Comparison of ENCODE assay signal across 8 cellular contexts in the genomic region with DNA sequence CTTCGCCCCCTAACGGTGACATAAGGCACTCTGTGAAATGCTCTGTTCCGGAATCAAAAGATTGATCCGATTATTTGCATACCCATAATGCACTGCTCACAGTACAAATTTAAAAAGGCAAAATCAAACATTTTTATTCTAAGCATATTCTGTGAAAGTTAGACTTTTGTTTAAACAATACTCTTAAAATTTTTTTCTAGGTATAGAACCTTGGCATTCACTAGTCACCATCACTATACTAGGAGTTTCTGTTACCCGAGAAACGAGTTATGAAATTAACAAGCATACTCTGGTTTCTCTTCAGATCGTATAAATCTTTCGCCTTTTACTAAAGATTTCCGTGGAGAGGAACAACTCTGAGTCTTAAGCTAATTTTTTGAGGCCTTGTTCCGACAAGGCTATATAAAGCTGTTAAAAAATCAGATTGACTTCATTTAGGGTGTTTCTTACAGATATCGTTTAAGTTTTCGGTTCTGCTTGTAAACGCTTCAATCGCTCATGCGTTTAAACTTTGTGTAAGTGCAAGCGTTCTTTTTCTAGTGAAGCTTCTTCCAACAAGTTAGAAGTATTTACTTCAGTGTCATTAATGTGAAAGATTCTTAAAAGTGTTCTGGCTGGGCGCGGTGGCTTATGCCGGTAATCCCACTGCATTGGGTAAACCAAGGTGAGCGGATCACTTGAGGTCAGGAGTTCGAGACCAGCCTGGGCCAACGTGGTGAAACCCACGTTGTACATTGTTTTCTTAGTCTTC. TPM values are rescaled to one million over a fixed set of nuclear protein-coding genes. Genes with fewer than 3 reads are reported as not detected.
DNase-seq lines count a peak whose midpoint lies in the region; ATAC-seq, FAIRE-seq and TF ChIP-seq lines count a peak whose summit lies in the region.

TSS of gene RNU5B-1 (plus strand) at position 285 of the 751 bp plus-strand sequence.

- H3K9me3 Mint-ChIP-seq in activated B cell treated with CpG ODN at 0.5 μM for 24 hours = no peaks in the 10 kb centered on the region

- intact Hi-C loops in activated B cell treated with CpG ODN at 0.5 μM for 24 hours (cut with micrococcal nuclease) = loop anchor here (1.0 to 10.0 kb wide), 11 partner anchors 8 to 1200 kb away; partner anchors contain the start of genes CLPX, DIS3L, MTFMT and PARP16
- intact Hi-C loops in kidney (cut with DNase I) = no loop called here

- no peaks in the 10 kb centered on the region for H3K36me3 ChIP-seq in kidney (ENCODE audit: control insufficient read depth in 1 of 2, insufficient read depth in 2 of 2, low read length in 2 of 2)

- ATAC-seq in GM18868 (IDR thresholded peaks at IDR 0.05; ENCODE audit: unreplicated experiment) (peak; percentile 48), HG03108 (IDR thresholded peaks at IDR 0.05; ENCODE audit: unreplicated experiment) (peak; percentile 59), activated B cell treated with CpG ODN at 0.5 μM for 24 hours (ENCODE audit: low read depth) (peak; percentile 78)

- no peaks in the 10 kb centered on the region for H3K9me3 ChIP-seq in kidney (ENCODE audit: control insufficient read depth in 1 of 2, low read length in 2 of 2)

- peak within 1 kb of the TSS; percentile 77 to 79 for H3K9ac ChIP-seq in kidney (ENCODE audit: low read length in 2 of 2)

- POLR2A ChIA-PET in activated B cell treated with CpG ODN at 0.5 μM for 24 hours (lab: Charles Lee) = interaction anchor here (0.6 to 3.5 kb wide), 50 partner anchors 9 to 1781 kb away, joined by 3 to 186 read pairs (median 4); partner anchors contain the start of genes CIAO2A, CLPX, DENND4A and DIS3L

- CTCF ChIA-PET in activated B cell treated with CpG ODN at 0.5 μM for 24 hours (lab: Charles Lee) = interaction anchor here (0.5 to 1.1 kb wide), 5 partner anchors 10 to 270 kb away, joined by 3 to 5 read pairs (median 3); partner anchors contain the start of gene CLPX

- H3K36me3 Mint-ChIP-seq in activated B cell treated with CpG ODN at 0.5 μM for 24 hours (ENCODE audit: low read depth) = peaks cover 6% of the 10 kb centered on the region

- peak within 1 kb of the TSS; percentile 97 for H3K27ac Mint-ChIP-seq in activated B cell treated with CpG ODN at 0.5 μM for 24 hours

- H3K27ac ChIP-seq in kidney (ENCODE audit: low read depth in 2 of 2, low read length in 2 of 2) = peak within 1 kb of the TSS; percentile 76 to 90

- H3K27me3 Mint-ChIP-seq in activated B cell treated with CpG ODN at 0.5 μM for 24 hours = no peaks in the 10 kb centered on the region

- H3K4me1 Mint-ChIP-seq in activated B cell treated with CpG ODN at 0.5 μM for 24 hours = peaks cover 37% of the 10 kb centered on the region

- peak; percentile 88 for TF ChIP-seq CTCF in AG09309 (IDR thresholded peaks at IDR 0.05; ENCODE audit: control insufficient read depth, insufficient read depth, low read depth, low read length, missing control alignments)
- TF ChIP-seq CTCF in activated B cell treated with CpG ODN at 0.5 μM for 24 hours (IDR thresholded peaks at IDR 0.05) = no peak
- TF ChIP-seq CTCF in kidney (IDR thresholded peaks at IDR 0.05; ENCODE audit: borderline replicate concordance, extremely low read depth, insufficient read depth) = peak; percentile 84

- peak; percentile 95 for DNase-seq in AG09309 (ENCODE audit: low read depth)
- peak; percentile 89 for DNase-seq in NCI-H2227 (lab: John Stamatoyannopoulos, UW; ENCODE audit: unreplicated experiment)
- DNase-seq in activated B cell treated with CpG ODN at 0.5 μM for 24 hours = peak; percentile 71
- peak; percentile 91 for DNase-seq in cerebellum (ENCODE audit: low spot score)
- DNase-seq in kidney = no peak
- DNase-seq in stimulated activated CD4-positive, alpha-beta T cell treated with anti-CD3 and anti-CD28 coated beads, Interleukin-15, amount 100 ng/mL, for 1 hour (ENCODE audit: low read depth in 1 of 2, low spot score in 1 of 2) = peak; percentile 54 to 63

- peak within 1 kb of the TSS; percentile 96 for H3K4me3 Mint-ChIP-seq in activated B cell treated with CpG ODN at 0.5 μM for 24 hours

- peaks cover 0 to 4% of the 10 kb centered on the region in 2 donors for H3K4me1 ChIP-seq in kidney (ENCODE audit: control insufficient read depth in 1 of 2, insufficient read depth in 1 of 2, low read depth in 1 of 2, low read length in 2 of 2)

- peak; percentile 95 for FAIRE-seq in kidney (lab: Jason Lieb, UNC)

- peak within 1 kb of the TSS; percentile 48 for H3K4me3 ChIP-seq in AG09309 (ENCODE audit: control insufficient read depth, low read depth, low read length)
- peak within 1 kb of the TSS; percentile 80 to 87 for H3K4me3 ChIP-seq in kidney (ENCODE audit: low read length in 2 of 2)

RNA-seq across cellular contexts. Expression of gene RNU5B-1, which starts in this region (rescaled TPM):
- total RNA-seq in activated B cell treated with CpG ODN at 0.5 μM for 24 hours = 32.5 TPM in 1 of 2 replicates, not detected in the other
- total RNA-seq in cerebellum = not detected
- total RNA-seq in kidney = 54.0 TPM
- polyA plus RNA-seq in kidney (ENCODE audit: insufficient read depth, low read depth, low replicate concordance) = not detected

Comparison
In these comparisons a context has a peak if more than half of its experiments do, and no peak if none do; other contexts are left out.
1. Peak in DNase-seq in cerebellum; RNA of the gene not detected or under 1 TPM.